8 cellular contexts compared by ENCODE assay signal in the genomic region with DNA sequence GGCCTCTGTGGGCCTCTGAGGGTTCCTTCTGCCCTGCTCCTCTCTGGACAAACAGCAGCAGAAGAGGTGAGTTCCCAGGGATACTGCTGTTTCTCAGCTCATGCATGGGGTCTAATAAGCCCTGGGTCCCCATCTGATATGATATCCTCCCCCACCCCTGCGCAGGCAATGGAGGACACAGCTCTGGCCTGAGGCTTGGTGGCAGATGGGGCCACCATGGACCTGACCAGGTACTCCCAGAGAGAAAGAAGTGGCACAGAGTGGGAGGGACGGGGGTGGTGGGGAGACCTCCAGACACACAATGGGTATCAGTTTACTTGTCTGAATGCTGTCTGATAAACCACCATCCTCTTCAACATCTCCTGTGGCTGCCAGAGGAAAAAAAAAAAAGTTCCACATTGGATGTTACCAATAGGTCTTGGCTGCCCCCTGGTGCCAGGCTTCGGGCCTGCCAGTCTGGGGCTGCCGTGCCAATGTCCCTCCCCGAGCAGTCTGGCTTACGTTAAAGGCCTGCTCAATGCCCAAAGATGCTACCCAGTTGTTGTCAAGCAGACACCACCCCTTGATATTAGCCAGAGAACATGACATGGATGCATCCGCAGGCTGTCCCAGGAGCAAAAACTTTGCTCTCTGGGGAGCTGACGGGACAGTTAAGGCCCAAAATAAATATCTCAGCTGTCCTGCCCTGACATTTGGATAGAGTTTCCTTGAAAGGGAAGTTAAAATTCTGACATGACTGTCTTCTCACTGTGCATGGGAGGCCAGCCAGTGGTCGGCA. TPM values are rescaled to one million over a fixed set of nuclear protein-coding genes. Genes with fewer than 3 reads are reported as not detected.
DNase-seq lines count a peak whose midpoint lies in the region; ATAC-seq and TF ChIP-seq lines count a peak whose summit lies in the region.

No MANE protein-coding gene starts in this region.

- peak; percentile 90 for ATAC-seq in memory B cell (ENCODE audit: low read depth)

- CTCF ChIA-PET in activated CD4-positive, alpha-beta memory T cell treated with anti-CD3 and anti-CD28 coated beads, Interleukin-2, amount 10 ng/mL, durations not matched to agents 7 days and 5 days (lab: Charles Lee), result interaction anchor here (0.7 to 5.0 kb wide), 9 partner anchors 24 to 274 kb away, joined by 3 to 46 read pairs (median 4); partner anchors contain the start of gene KCNJ11

- H3K9me3 Mint-ChIP-seq in activated CD4-positive, alpha-beta memory T cell treated with anti-CD3 and anti-CD28 coated beads, Interleukin-2, amount 10 ng/mL, durations not matched to agents 7 days and 5 days, result no peaks in the 10 kb centered on the region
- H3K9me3 Mint-ChIP-seq in memory B cell, result no peaks in the 10 kb centered on the region

- H3K27me3 ChIP-seq in dorsolateral prefrontal cortex, result no peaks in the 10 kb centered on the region

- no peaks in the 10 kb centered on the region for H3K27me3 Mint-ChIP-seq in activated CD4-positive, alpha-beta memory T cell treated with anti-CD3 and anti-CD28 coated beads, Interleukin-2, amount 10 ng/mL, durations not matched to agents 7 days and 5 days
- peaks cover 10% of the 10 kb centered on the region for H3K27me3 Mint-ChIP-seq in memory B cell

- peak; percentile 74 to 99 (median 95) for TF ChIP-seq CTCF in dorsolateral prefrontal cortex (IDR thresholded peaks at IDR 0.05 in 54 of 56, conservative IDR thresholded peaks at IDR 0.05 in 2 of 56; ENCODE audit: low read depth in 1 of 56, partially characterized antibody in 56 of 56)

- intact Hi-C loops in dorsolateral prefrontal cortex (cut with DNase I), result loop anchor here (1.0 to 10.0 kb wide), 4 partner anchors 120 to 272 kb away; partner anchors contain the start of gene NUCB2 (in 1 of the 2)

- H3K27ac ChIP-seq in dorsolateral prefrontal cortex, result peak overlapping the region in 1 of 59 donors; percentile 30

- no peak overlapping the region for H3K4me3 Mint-ChIP-seq in activated CD4-positive, alpha-beta memory T cell treated with anti-CD3 and anti-CD28 coated beads, Interleukin-2, amount 10 ng/mL, durations not matched to agents 7 days and 5 days
- H3K4me3 Mint-ChIP-seq in memory B cell, result no peak overlapping the region

- no peaks in the 10 kb centered on the region for H3K4me1 Mint-ChIP-seq in activated CD4-positive, alpha-beta memory T cell treated with anti-CD3 and anti-CD28 coated beads, Interleukin-2, amount 10 ng/mL, durations not matched to agents 7 days and 5 days
- H3K4me1 Mint-ChIP-seq in memory B cell, result peaks cover 3% of the 10 kb centered on the region

- no peak overlapping the region for H3K4me3 ChIP-seq in dorsolateral prefrontal cortex

- POLR2A ChIA-PET in activated CD4-positive, alpha-beta memory T cell treated with anti-CD3 and anti-CD28 coated beads, Interleukin-2, amount 10 ng/mL, durations not matched to agents 7 days and 5 days (lab: Charles Lee), result interaction anchor here (1.2 kb wide), 2 partner anchors 120 to 275 kb away, joined by 3 read pairs; no protein-coding TSS in a partner anchor

- no peak overlapping the region for H3K27ac Mint-ChIP-seq in activated CD4-positive, alpha-beta memory T cell treated with anti-CD3 and anti-CD28 coated beads, Interleukin-2, amount 10 ng/mL, durations not matched to agents 7 days and 5 days
- no peak overlapping the region for H3K27ac Mint-ChIP-seq in memory B cell

- H3K36me3 Mint-ChIP-seq in activated CD4-positive, alpha-beta memory T cell treated with anti-CD3 and anti-CD28 coated beads, Interleukin-2, amount 10 ng/mL, durations not matched to agents 7 days and 5 days (ENCODE audit: low read depth), result no peaks in the 10 kb centered on the region
- no peaks in the 10 kb centered on the region for H3K36me3 Mint-ChIP-seq in memory B cell

- peak; percentile 4 for DNase-seq in NK-92 treated with Interleukin-12 subunit alpha and Interleukin-12 subunit beta, amount 100 ng/mL, for 24 hours (lab: John Stamatoyannopoulos, UW)
- DNase-seq in NK-92 (lab: John Stamatoyannopoulos, UW; ENCODE audit: unreplicated experiment), result no peak
- DNase-seq in HK-2 (ENCODE audit: unreplicated experiment), result peak; percentile 54
- DNase-seq in NCI-H526 treated with DMSO at 0.1 percent for 48 hours (lab: John Stamatoyannopoulos, UW), result peak; percentile 75
- DNase-seq in activated CD4-positive, alpha-beta memory T cell treated with anti-CD3 and anti-CD28 coated beads, Interleukin-2, amount 10 ng/mL, durations not matched to agents 7 days and 5 days, result peak; percentile 77
- peak; percentile 81 to 90 (median 86) for DNase-seq in dorsolateral prefrontal cortex
- DNase-seq in memory B cell (ENCODE audit: low spot score in 2 of 2), result peak; percentile 77
- peak; percentile 40 to 54 for DNase-seq in stimulated activated CD8-positive, alpha-beta memory T cell treated with anti-CD3 and anti-CD28 coated beads, Interleukin-15, amount 100 ng/mL, for 4 hours (ENCODE audit: low read depth in 2 of 2)

RNA-seq across cellular contexts. Expression of gene ABCC8, which starts 27.9 kb away (rescaled TPM):
- total RNA-seq in activated CD4-positive, alpha-beta memory T cell treated with anti-CD3 and anti-CD28 coated beads, Interleukin-2, amount 10 ng/mL, durations not matched to agents 7 days and 5 days, result not detected
- 100 to 1,000 TPM in 16 of 120 experiments, 10 to 100 TPM in 104; 30.1 to 140 (median 76.8) TPM for total RNA-seq in dorsolateral prefrontal cortex

RNA-seq across cellular contexts. Expression of gene USH1C, which starts 39.7 kb away (rescaled TPM):
- total RNA-seq in activated CD4-positive, alpha-beta memory T cell treated with anti-CD3 and anti-CD28 coated beads, Interleukin-2, amount 10 ng/mL, durations not matched to agents 7 days and 5 days, result not detected
- total RNA-seq in dorsolateral prefrontal cortex, result 10 to 100 TPM in 49 of 120 experiments, 1 to 10 TPM in 70, under 1 TPM in 1; 0.77 to 58.6 (median 8.7) TPM

RNA-seq across cellular contexts. Expression of gene OTOG, which starts 42.5 kb away (rescaled TPM):
- total RNA-seq in activated CD4-positive, alpha-beta memory T cell treated with anti-CD3 and anti-CD28 coated beads, Interleukin-2, amount 10 ng/mL, durations not matched to agents 7 days and 5 days, result not detected
- total RNA-seq in dorsolateral prefrontal cortex, result 1 to 10 TPM in 4 of 120 experiments, under 1 TPM in 92, not detected in 24; 0.03 to 2.4 (median 0.18) TPM

Comparison
In these comparisons a context has a peak if more than half of its experiments do, and no peak if none do; other contexts are left out.
1. RNA of gene ABCC8, which starts 27.9 kb away (total RNA-seq): 30.1 to 140 TPM in dorsolateral prefrontal cortex; not detected in activated CD4-positive, alpha-beta memory T cell treated with anti-CD3 and anti-CD28 coated beads, Interleukin-2, amount 10 ng/mL, durations not matched to agents 7 days and 5 days; every median in the first group is over 10 times any median in the second.